ENCODE assay signal across 1 cellular context in the genomic region with DNA sequence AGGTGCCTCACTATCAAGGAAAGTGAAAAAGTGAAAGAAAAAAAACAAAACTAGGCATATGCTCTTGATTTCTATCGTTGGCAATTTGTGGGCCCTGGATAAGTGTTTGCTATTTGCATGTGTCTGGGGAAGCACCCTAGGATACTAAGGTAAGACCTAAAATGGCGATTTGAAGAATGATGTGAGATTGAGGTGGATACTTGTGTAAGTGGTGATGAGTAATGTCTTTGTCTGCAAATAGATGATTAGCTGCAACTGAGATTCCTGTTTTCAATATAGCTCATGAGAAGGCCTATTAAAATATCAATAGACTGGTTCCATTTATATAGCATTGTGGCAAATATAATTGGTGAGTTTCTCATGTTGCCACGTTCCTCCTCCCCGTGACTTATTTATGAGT.
TF ChIP-seq lines count a peak whose summit lies in the region.

No MANE protein-coding gene starts in this region.

TF ChIP-seq in GM23338, 12 proteins besides CTCF, POLR2A, EP300 and RAD21 (continued from another document):
- TF ChIP-seq, protein P1, sequence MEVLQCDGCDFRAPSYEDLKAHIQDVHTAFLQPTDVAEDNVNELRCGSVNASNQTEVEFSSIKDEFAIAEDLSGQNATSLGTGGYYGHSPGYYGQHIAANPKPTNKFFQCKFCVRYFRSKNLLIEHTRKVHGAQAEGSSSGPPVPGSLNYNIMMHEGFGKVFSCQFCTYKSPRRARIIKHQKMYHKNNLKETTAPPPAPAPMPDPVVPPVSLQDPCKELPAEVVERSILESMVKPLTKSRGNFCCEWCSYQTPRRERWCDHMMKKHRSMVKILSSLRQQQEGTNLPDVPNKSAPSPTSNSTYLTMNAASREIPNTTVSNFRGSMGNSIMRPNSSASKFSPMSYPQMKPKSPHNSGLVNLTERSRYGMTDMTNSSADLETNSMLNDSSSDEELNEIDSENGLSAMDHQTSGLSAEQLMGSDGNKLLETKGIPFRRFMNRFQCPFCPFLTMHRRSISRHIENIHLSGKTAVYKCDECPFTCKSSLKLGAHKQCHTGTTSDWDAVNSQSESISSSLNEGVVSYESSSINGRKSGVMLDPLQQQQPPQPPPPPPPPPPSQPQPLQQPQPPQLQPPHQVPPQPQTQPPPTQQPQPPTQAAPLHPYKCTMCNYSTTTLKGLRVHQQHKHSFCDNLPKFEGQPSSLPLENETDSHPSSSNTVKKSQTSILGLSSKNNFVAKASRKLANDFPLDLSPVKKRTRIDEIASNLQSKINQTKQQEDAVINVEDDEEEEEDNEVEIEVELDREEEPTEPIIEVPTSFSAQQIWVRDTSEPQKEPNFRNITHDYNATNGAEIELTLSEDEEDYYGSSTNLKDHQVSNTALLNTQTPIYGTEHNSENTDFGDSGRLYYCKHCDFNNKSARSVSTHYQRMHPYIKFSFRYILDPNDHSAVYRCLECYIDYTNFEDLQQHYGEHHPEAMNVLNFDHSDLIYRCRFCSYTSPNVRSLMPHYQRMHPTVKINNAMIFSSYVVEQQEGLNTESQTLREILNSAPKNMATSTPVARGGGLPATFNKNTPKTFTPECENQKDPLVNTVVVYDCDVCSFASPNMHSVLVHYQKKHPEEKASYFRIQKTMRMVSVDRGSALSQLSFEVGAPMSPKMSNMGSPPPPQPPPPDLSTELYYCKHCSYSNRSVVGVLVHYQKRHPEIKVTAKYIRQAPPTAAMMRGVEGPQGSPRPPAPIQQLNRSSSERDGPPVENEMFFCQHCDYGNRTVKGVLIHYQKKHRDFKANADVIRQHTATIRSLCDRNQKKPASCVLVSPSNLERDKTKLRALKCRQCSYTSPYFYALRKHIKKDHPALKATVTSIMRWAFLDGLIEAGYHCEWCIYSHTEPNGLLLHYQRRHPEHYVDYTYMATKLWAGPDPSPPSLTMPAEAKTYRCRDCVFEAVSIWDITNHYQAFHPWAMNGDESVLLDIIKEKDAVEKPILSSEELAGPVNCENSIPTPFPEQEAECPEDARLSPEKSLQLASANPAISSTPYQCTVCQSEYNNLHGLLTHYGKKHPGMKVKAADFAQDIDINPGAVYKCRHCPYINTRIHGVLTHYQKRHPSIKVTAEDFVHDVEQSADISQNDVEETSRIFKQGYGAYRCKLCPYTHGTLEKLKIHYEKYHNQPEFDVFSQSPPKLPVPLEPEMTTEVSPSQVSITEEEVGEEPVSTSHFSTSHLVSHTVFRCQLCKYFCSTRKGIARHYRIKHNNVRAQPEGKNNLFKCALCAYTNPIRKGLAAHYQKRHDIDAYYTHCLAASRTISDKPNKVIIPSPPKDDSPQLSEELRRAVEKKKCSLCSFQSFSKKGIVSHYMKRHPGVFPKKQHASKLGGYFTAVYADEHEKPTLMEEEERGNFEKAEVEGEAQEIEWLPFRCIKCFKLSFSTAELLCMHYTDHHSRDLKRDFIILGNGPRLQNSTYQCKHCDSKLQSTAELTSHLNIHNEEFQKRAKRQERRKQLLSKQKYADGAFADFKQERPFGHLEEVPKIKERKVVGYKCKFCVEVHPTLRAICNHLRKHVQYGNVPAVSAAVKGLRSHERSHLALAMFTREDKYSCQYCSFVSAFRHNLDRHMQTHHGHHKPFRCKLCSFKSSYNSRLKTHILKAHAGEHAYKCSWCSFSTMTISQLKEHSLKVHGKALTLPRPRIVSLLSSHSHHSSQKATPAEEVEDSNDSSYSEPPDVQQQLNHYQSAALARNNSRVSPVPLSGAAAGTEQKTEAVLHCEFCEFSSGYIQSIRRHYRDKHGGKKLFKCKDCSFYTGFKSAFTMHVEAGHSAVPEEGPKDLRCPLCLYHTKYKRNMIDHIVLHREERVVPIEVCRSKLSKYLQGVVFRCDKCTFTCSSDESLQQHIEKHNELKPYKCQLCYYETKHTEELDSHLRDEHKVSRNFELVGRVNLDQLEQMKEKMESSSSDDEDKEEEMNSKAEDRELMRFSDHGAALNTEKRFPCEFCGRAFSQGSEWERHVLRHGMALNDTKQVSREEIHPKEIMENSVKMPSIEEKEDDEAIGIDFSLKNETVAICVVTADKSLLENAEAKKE (CRISPR knock-in tag; IDR thresholded peaks at IDR 0.05) = no peak
